ENCODE assay signal across 1 cellular context in genomic region chr1:31701137-31701736, GRCh38.
A peak's percentile ranks its signal among the peaks of the same experiment; 100 is the strongest.
TF ChIP-seq lines count a peak whose summit lies in the region.

No MANE protein-coding gene starts in this region.

TF ChIP-seq in HepG2, 621 proteins besides CTCF, POLR2A, EP300 and RAD21 (continued from another document and continues in another):
- TF ChIP-seq PRDM10 (CRISPR knock-in tag; IDR thresholded peaks at IDR 0.05; ENCODE audit: low read depth) = peak; percentile 64; the same call in 1 of the 2 replicates
- no peak for TF ChIP-seq THAP8 (CRISPR knock-in tag; IDR thresholded peaks at IDR 0.05; ENCODE audit: borderline replicate concordance)
- TF ChIP-seq RARA (CRISPR knock-in tag; IDR thresholded peaks at IDR 0.05) = peak; percentile 72
- TF ChIP-seq PRMT3 (CRISPR knock-in tag; IDR thresholded peaks at IDR 0.05; ENCODE audit: borderline replicate concordance, low read depth) = no peak
- TF ChIP-seq ZNF788 (CRISPR knock-in tag; IDR thresholded peaks at IDR 0.05; ENCODE audit: borderline replicate concordance) = 0 out of 2 replicates have a peak, but pooled peaks have one; percentile 39
- peak; percentile 28; the same call in 1 of the 2 replicates for TF ChIP-seq GMEB1 (CRISPR knock-in tag; IDR thresholded peaks at IDR 0.05; ENCODE audit: borderline replicate concordance)
- no peak for TF ChIP-seq ZNF337 (CRISPR knock-in tag; IDR thresholded peaks at IDR 0.05; ENCODE audit: borderline replicate concordance, low read depth)
- TF ChIP-seq IKZF4 (CRISPR knock-in tag; IDR thresholded peaks at IDR 0.05; ENCODE audit: borderline replicate concordance, low read depth, not compliant biosample characterization) = no peak
- TF ChIP-seq ZNF543 (CRISPR knock-in tag; IDR thresholded peaks at IDR 0.05) = peak; percentile 72; the same call in 1 of the 2 replicates
- peak; percentile 24; the same call in 1 of the 2 replicates for TF ChIP-seq TAF1 (CRISPR knock-in tag; IDR thresholded peaks at IDR 0.05)
- peak; percentile 42; the same call in 1 of the 2 replicates for TF ChIP-seq SALL2 (CRISPR knock-in tag; IDR thresholded peaks at IDR 0.05)
- no peak for TF ChIP-seq ZFYVE20 (CRISPR knock-in tag; IDR thresholded peaks at IDR 0.05; ENCODE audit: borderline replicate concordance, low read depth)
- no peak for TF ChIP-seq ZNF512B (CRISPR knock-in tag; IDR thresholded peaks at IDR 0.05; ENCODE audit: borderline replicate concordance)
- TF ChIP-seq PAXIP1 (CRISPR knock-in tag; conservative IDR thresholded peaks at IDR 0.05) = peak; percentile 94
- no peak for TF ChIP-seq CREB3 (CRISPR knock-in tag; IDR thresholded peaks at IDR 0.05)
- peak; percentile 45; the same call in 1 of the 2 replicates for TF ChIP-seq ZNF605 (CRISPR knock-in tag; IDR thresholded peaks at IDR 0.05)
- no peak for TF ChIP-seq ZNF251 (CRISPR knock-in tag; IDR thresholded peaks at IDR 0.05)
- no peak for TF ChIP-seq RBM22 (optimal IDR thresholded peaks at IDR 0.05; ENCODE audit: low read length)
- no peak for TF ChIP-seq JARID2 (CRISPR knock-in tag; IDR thresholded peaks at IDR 0.05; ENCODE audit: insufficient replicate concordance)
- peak; percentile 81; the same call in 1 of the 2 replicates for TF ChIP-seq ZNF430 (CRISPR knock-in tag; IDR thresholded peaks at IDR 0.05)
- peak; percentile 97 for TF ChIP-seq FOSL1 (CRISPR knock-in tag; IDR thresholded peaks at IDR 0.05; ENCODE audit: borderline replicate concordance)
- no peak for TF ChIP-seq NRL (CRISPR knock-in tag; IDR thresholded peaks at IDR 0.05; ENCODE audit: borderline replicate concordance)
- TF ChIP-seq SRSF4 (IDR thresholded peaks at IDR 0.05; ENCODE audit: low read depth, low read length, poor library complexity, severe bottlenecking) = no peak
- no peak for TF ChIP-seq ZNF34 (CRISPR knock-in tag; IDR thresholded peaks at IDR 0.05; ENCODE audit: borderline replicate concordance)
- no peak for TF ChIP-seq AKAP8 (CRISPR knock-in tag; IDR thresholded peaks at IDR 0.05)
- TF ChIP-seq HMGXB3 (CRISPR knock-in tag; IDR thresholded peaks at IDR 0.05; ENCODE audit: borderline replicate concordance) = peak; percentile 64; the same call in 1 of the 2 replicates
- 0 out of 2 replicates have a peak, but pooled peaks have one; percentile 18 for TF ChIP-seq TGIF2 (CRISPR knock-in tag; IDR thresholded peaks at IDR 0.05)
- peak; percentile 23 for TF ChIP-seq ZNF781 (CRISPR knock-in tag; IDR thresholded peaks at IDR 0.05; ENCODE audit: borderline replicate concordance, not compliant biosample characterization)
- no peak for TF ChIP-seq MLLT10 (CRISPR knock-in tag; IDR thresholded peaks at IDR 0.05)
- TF ChIP-seq JDP2 (CRISPR knock-in tag; IDR thresholded peaks at IDR 0.05; ENCODE audit: borderline replicate concordance) = no peak
- peak; percentile 63 for TF ChIP-seq ARNTL (CRISPR knock-in tag; IDR thresholded peaks at IDR 0.05)
- no peak for TF ChIP-seq BCLAF1 (IDR thresholded peaks at IDR 0.05)
- TF ChIP-seq KLF12 (CRISPR knock-in tag; IDR thresholded peaks at IDR 0.05; ENCODE audit: borderline replicate concordance) = no peak
- TF ChIP-seq SCMH1 (CRISPR knock-in tag; IDR thresholded peaks at IDR 0.05; ENCODE audit: borderline replicate concordance) = no peak
- no peak for TF ChIP-seq MZF1 (CRISPR knock-in tag; IDR thresholded peaks at IDR 0.05; ENCODE audit: borderline replicate concordance)
- peak; percentile 78 for TF ChIP-seq RCOR2 (CRISPR knock-in tag; IDR thresholded peaks at IDR 0.05)
- no peak for TF ChIP-seq MXD4 (CRISPR knock-in tag; IDR thresholded peaks at IDR 0.05)
- no peak for TF ChIP-seq XBP1 (CRISPR knock-in tag; IDR thresholded peaks at IDR 0.05)
